In genomic region chr6:6758546-6758914, GRCh38 we compare ENCODE assay signal across 14 cellular contexts.
DNase-seq lines count a peak whose midpoint lies in the region; TF ChIP-seq lines count a peak whose summit lies in the region.
"Had no signal": no experiment of that assay in that cellular context is flagged by ENCODE, and none has a peak within 500 bp of the region (broad histone marks: within the 10 kb centered on the region; RNA-seq: fewer than 3 reads in every experiment).

No MANE protein-coding gene starts in this region.

- H3K4me3 Mint-ChIP-seq in MCF 10A (ENCODE audit: unreplicated experiment) = no peak overlapping the region
- peak overlapping the region in 2 of 3 experiments; percentile 24 to 43 for H3K4me3 Mint-ChIP-seq in nephron
- H3K4me3 Mint-ChIP-seq: memory B cell; natural killer cell; stimulated activated naive CD8-positive, alpha-beta T cell treated with anti-CD3 and anti-CD28 coated beads, Interleukin-15, Interleukin-2, amounts not matched to agents 100 ng/mL and 50 ng/mL, for 24 hours had no signal

- H3K27me3 Mint-ChIP-seq in MCF 10A (ENCODE audit: insufficient read depth, unreplicated experiment) (no peaks in the 10 kb centered on the region), nephron (ENCODE audit: low read depth) (peaks cover 20% of the 10 kb centered on the region)

- no peak overlapping the region for H3K4me2 ChIP-seq in mammary epithelial cell (ENCODE audit: insufficient read depth, low read depth, low read length)

- in situ Hi-C loops in mammary epithelial cell (cut with MboI; ENCODE audit: low sequenced_read_pairs in 2 of 2) = no loop called here

- H2AFZ ChIP-seq in mammary epithelial cell (ENCODE audit: low read depth, low read length) = peak overlapping the region; percentile 0

- dilution Hi-C loops in mammary epithelial cell (cut with HindIII; ENCODE audit: low sequenced_read_pairs) = no loop called here

- H3K27ac ChIP-seq in mammary epithelial cell (ENCODE audit: insufficient read depth, low read depth, low read length) (no peak overlapping the region), thyroid gland (peak overlapping the region; percentile 66 to 86 (median 76))
- H3K27ac ChIP-seq: 22Rv1 had no signal

- WGBS in mammary epithelial cell (ENCODE audit: low coverage, missing lambda C conversion rate) = 31% methylated on average over 3 of the region's 3 CpGs
- WGBS in thyroid gland, 2 donors = 21 to 33% methylated on average over 3 of the region's 3 CpGs

- H3K4me3 ChIP-seq in mammary epithelial cell (replicated peaks in 1 of 3; ENCODE audit: insufficient read depth in 1 of 3, low read depth in 2 of 3, low read length in 3 of 3) (no peak overlapping the region), iPS-18c (ENCODE audit: insufficient read depth, low read depth, low read length) (peak overlapping the region; percentile 24; the same call in 1 of the 2 replicates), thyroid gland (replicated peaks in 1 of 3) (no peak overlapping the region)
- H3K4me3 ChIP-seq: GM12878 had no signal

- H3K4me1 Mint-ChIP-seq in MCF 10A (ENCODE audit: insufficient read depth, unreplicated experiment) (no peaks in the 10 kb centered on the region), nephron (peaks cover 27% of the 10 kb centered on the region)
- H3K4me1 Mint-ChIP-seq: natural killer cell had no signal

- CTCF ChIA-PET in mammary epithelial cell (lab: Charles Lee; ENCODE audit: low non-redundant PET) (interaction anchor here (0.6 to 0.8 kb wide), 3 partner anchors 34 to 1086 kb away, joined by 3 to 5 read pairs (median 3); no protein-coding TSS in a partner anchor), MCF 10A (lab: Yijun Ruan, JAX) (interaction anchor here (0.6 to 1.4 kb wide), 4 partner anchors 8 to 485 kb away, joined by 3 to 5 read pairs (median 4); no protein-coding TSS in a partner anchor)

- no peak overlapping the region for H3K9ac ChIP-seq in mammary epithelial cell (ENCODE audit: insufficient read depth, low read length)

- H3K36me3 Mint-ChIP-seq in MCF 10A (ENCODE audit: insufficient read depth, unreplicated experiment) (no peaks in the 10 kb centered on the region), nephron (ENCODE audit: low read depth) (no peaks in the 10 kb centered on the region)
- H3K36me3 Mint-ChIP-seq: memory B cell, natural killer cell had no signal

- no peak for TF ChIP-seq POLR2A in thyroid gland (IDR thresholded peaks at IDR 0.05)

- H3K27me3 ChIP-seq in mammary epithelial cell (ENCODE audit: insufficient read depth, low read length) (no peaks in the 10 kb centered on the region), thyroid gland (no peaks in the 10 kb centered on the region)

- no peaks in the 10 kb centered on the region for H3K79me2 ChIP-seq in mammary epithelial cell (ENCODE audit: insufficient read depth, low read length)

- H3K4me1 ChIP-seq in mammary epithelial cell (ENCODE audit: insufficient read depth, low read length) (no peaks in the 10 kb centered on the region), thyroid gland (peaks cover 17 to 23% of the 10 kb centered on the region in 2 donors)

- H3K36me3 ChIP-seq in mammary epithelial cell (ENCODE audit: insufficient read depth, low read length) = no peaks in the 10 kb centered on the region
- H3K36me3 ChIP-seq in thyroid gland = no peaks in the 10 kb centered on the region

- H3K9me3 ChIP-seq in mammary epithelial cell (replicated peaks; ENCODE audit: insufficient read depth, low read length) (no peaks in the 10 kb centered on the region), iPS-18c (ENCODE audit: control insufficient read depth, insufficient read depth, low read length) (no peaks in the 10 kb centered on the region), thyroid gland (no peaks in the 10 kb centered on the region)

- DNase-seq in mammary epithelial cell (no peak), MCF 10A (ENCODE audit: unreplicated experiment) (no peak), thyroid gland (no peak), COLO668 (lab: John Stamatoyannopoulos, UW; ENCODE audit: unreplicated experiment) (no peak), cortex of kidney (lab: John Stamatoyannopoulos, UW) (no peak), NCI-H1048 (lab: John Stamatoyannopoulos, UW) (no peak)
- DNase-seq: activated naive CD4-positive, alpha-beta T cell treated with anti-CD3 and anti-CD28 coated beads, Interleukin-2, amount 50 U/mL, for 16 hours; natural killer cell had no signal

- no peak overlapping the region for H3K27ac Mint-ChIP-seq in MCF 10A (ENCODE audit: low read depth, unreplicated experiment)
- peak overlapping the region; percentile 58 to 76 (median 58) for H3K27ac Mint-ChIP-seq in nephron
- H3K27ac Mint-ChIP-seq: memory B cell; natural killer cell; stimulated activated naive CD8-positive, alpha-beta T cell treated with anti-CD3 and anti-CD28 coated beads, Interleukin-15, Interleukin-2, amounts not matched to agents 100 ng/mL and 50 ng/mL, for 24 hours had no signal

- TF ChIP-seq CTCF in mammary epithelial cell (conservative IDR thresholded peaks at IDR 0.05 in 1 of 2, IDR thresholded peaks at IDR 0.05 in 1 of 2; ENCODE audit: extremely low read depth in 1 of 2, insufficient read depth in 1 of 2, low read depth in 1 of 2, low read length in 2 of 2) (no peak), MCF 10A (IDR thresholded peaks at IDR 0.05; ENCODE audit: unreplicated experiment) (no peak), nephron (IDR thresholded peaks at IDR 0.05; ENCODE audit: unreplicated experiment in 3 of 3) (no peak), thyroid gland (IDR thresholded peaks at IDR 0.05) (no peak)

- H3K9me3 Mint-ChIP-seq in MCF 10A (ENCODE audit: unreplicated experiment) = no peaks in the 10 kb centered on the region
- no peaks in the 10 kb centered on the region for H3K9me3 Mint-ChIP-seq in nephron
- H3K9me3 Mint-ChIP-seq: memory B cell; natural killer cell; stimulated activated naive CD8-positive, alpha-beta T cell treated with anti-CD3 and anti-CD28 coated beads, Interleukin-15, Interleukin-2, amounts not matched to agents 100 ng/mL and 50 ng/mL, for 24 hours had no signal

- POLR2A ChIA-PET in MCF 10A (lab: Yijun Ruan, JAX) = no interaction called here

- intact Hi-C loops in mammary epithelial cell (cut with micrococcal nuclease) = no loop called here
- intact Hi-C loops in MCF 10A (cut with micrococcal nuclease) = no loop called here
- intact Hi-C loops in thyroid gland (cut with DNase I) = no loop called here

- no TSS peak for BruUV-seq in mammary epithelial cell (replicated peaks; lab: Mats Ljungman, UMichigan)
- no TSS peak for BruUV-seq in MCF 10A (replicated peaks; lab: Mats Ljungman, UMichigan)

- no peaks in the 10 kb centered on the region for H4K20me1 ChIP-seq in mammary epithelial cell (ENCODE audit: insufficient read depth, low read length)
